ENCODE assay signal across 14 cellular contexts in the genomic region with DNA sequence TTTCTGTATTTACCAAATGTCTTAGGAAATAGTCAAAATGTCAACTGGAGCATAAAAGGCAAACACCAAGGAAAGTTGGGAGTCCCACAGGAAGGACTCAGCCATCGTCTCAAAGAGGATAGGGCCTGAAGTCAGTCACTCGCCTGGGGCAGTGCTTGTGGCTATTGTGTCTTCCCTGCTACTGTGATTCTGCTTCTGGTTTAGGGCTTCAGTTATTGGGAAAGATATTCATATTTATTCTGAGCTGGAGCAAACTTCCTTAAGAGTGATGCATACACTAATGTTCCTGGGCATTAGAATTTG.
DNase-seq lines count a peak whose midpoint lies in the region; ATAC-seq and TF ChIP-seq lines count a peak whose summit lies in the region.
"Had no signal": no experiment of that assay in that cellular context is flagged by ENCODE, and none has a peak within 500 bp of the region (broad histone marks: within the 10 kb centered on the region; RNA-seq: fewer than 3 reads in every experiment).

No MANE protein-coding gene starts in this region.

- H3K4me1 Mint-ChIP-seq in Calu3 (ENCODE audit: low read depth, unreplicated experiment) (peaks cover 35% of the 10 kb centered on the region), HFFc6 (ENCODE audit: low read depth) (peaks cover 53% of the 10 kb centered on the region)
- H3K4me1 Mint-ChIP-seq: activated naive CD4-positive, alpha-beta T cell treated with anti-CD3 and anti-CD28 coated beads, Interleukin-2, amount 10 ng/mL, durations not matched to agents 7 days and 5 days had no signal

- H3K4me3 Mint-ChIP-seq in Calu3 (ENCODE audit: low read depth, unreplicated experiment) (no peak overlapping the region), HFFc6 (no peak overlapping the region)
- H3K4me3 Mint-ChIP-seq: activated naive CD4-positive, alpha-beta T cell treated with anti-CD3 and anti-CD28 coated beads, Interleukin-2, amount 10 ng/mL, durations not matched to agents 7 days and 5 days; stimulated activated naive CD8-positive, alpha-beta T cell treated with anti-CD3 and anti-CD28 coated beads, Interleukin-15, Interleukin-2, amounts not matched to agents 100 ng/mL and 50 ng/mL, for 24 hours; T-helper 1 cell treated with Interleukin-12 subunit alpha and Interleukin-12 subunit beta and Interleukin-4 antibody, amounts not matched to agents 30 μg/mL and 1 μg/mL, for 36 hours had no signal

- TF ChIP-seq CTCF in Calu3 (IDR thresholded peaks at IDR 0.05; ENCODE audit: unreplicated experiment) (peak; percentile 14), HFFc6 (IDR thresholded peaks at IDR 0.05) (peak; percentile 28), RWPE2 (IDR thresholded peaks at IDR 0.05; ENCODE audit: poor library complexity, severe bottlenecking) (peak; percentile 61)

- H3K4me3 ChIP-seq in RWPE2 (ENCODE audit: severe bottlenecking), result no peak overlapping the region
- H3K4me3 ChIP-seq: dorsolateral prefrontal cortex, pancreas had no signal

- no peak overlapping the region for H3K27ac ChIP-seq in RWPE2 (ENCODE audit: poor library complexity, severe bottlenecking)
- H3K27ac ChIP-seq: dorsolateral prefrontal cortex, pancreas had no signal

- CTCF ChIA-PET in Calu3 (lab: Charles Lee), result no interaction called here

- H3K27ac Mint-ChIP-seq in Calu3 (ENCODE audit: unreplicated experiment) (no peak overlapping the region), HFFc6 (no peak overlapping the region)
- H3K27ac Mint-ChIP-seq: activated naive CD4-positive, alpha-beta T cell treated with anti-CD3 and anti-CD28 coated beads, Interleukin-2, amount 10 ng/mL, durations not matched to agents 7 days and 5 days; stimulated activated naive CD8-positive, alpha-beta T cell treated with anti-CD3 and anti-CD28 coated beads, Interleukin-15, Interleukin-2, amounts not matched to agents 100 ng/mL and 50 ng/mL, for 24 hours; T-helper 1 cell treated with Interleukin-12 subunit alpha and Interleukin-12 subunit beta and Interleukin-4 antibody, amounts not matched to agents 30 μg/mL and 1 μg/mL, for 36 hours had no signal

- H3K9me3 ChIP-seq in RWPE2 (ENCODE audit: severe bottlenecking), result no peaks in the 10 kb centered on the region
- H3K9me3 ChIP-seq: pancreas had no signal

- no peaks in the 10 kb centered on the region for H3K4me1 ChIP-seq in RWPE2 (ENCODE audit: insufficient read depth, poor library complexity, severe bottlenecking)
- H3K4me1 ChIP-seq: pancreas had no signal

- no peaks in the 10 kb centered on the region for H3K36me3 ChIP-seq in RWPE2 (ENCODE audit: low read depth)
- H3K36me3 ChIP-seq: pancreas had no signal

- H3K36me3 Mint-ChIP-seq in Calu3 (ENCODE audit: insufficient read depth, unreplicated experiment) (no peaks in the 10 kb centered on the region), HFFc6 (ENCODE audit: low read depth) (no peaks in the 10 kb centered on the region)
- H3K36me3 Mint-ChIP-seq: activated naive CD4-positive, alpha-beta T cell treated with anti-CD3 and anti-CD28 coated beads, Interleukin-2, amount 10 ng/mL, durations not matched to agents 7 days and 5 days had no signal

- intact Hi-C loops in Calu3 (cut with micrococcal nuclease; ENCODE audit: unreplicated experiment), result loop anchor here (1.0 to 5.0 kb wide), 4 partner anchors 121 to 493 kb away; no protein-coding TSS in a partner anchor

- ATAC-seq in GM19351 (IDR thresholded peaks at IDR 0.05; ENCODE audit: unreplicated experiment) (peak; percentile 25), RWPE2 (ENCODE audit: low read depth) (no peak), HG02759 (IDR thresholded peaks at IDR 0.05; ENCODE audit: unreplicated experiment) (no peak)

- no peaks in the 10 kb centered on the region for H3K27me3 Mint-ChIP-seq in Calu3 (ENCODE audit: unreplicated experiment)
- H3K27me3 Mint-ChIP-seq in HFFc6 (ENCODE audit: insufficient read depth), result peaks cover 1% of the 10 kb centered on the region; the same call in 1 of the 2 replicates
- H3K27me3 Mint-ChIP-seq: activated naive CD4-positive, alpha-beta T cell treated with anti-CD3 and anti-CD28 coated beads, Interleukin-2, amount 10 ng/mL, durations not matched to agents 7 days and 5 days; stimulated activated naive CD8-positive, alpha-beta T cell treated with anti-CD3 and anti-CD28 coated beads, Interleukin-15, Interleukin-2, amounts not matched to agents 100 ng/mL and 50 ng/mL, for 24 hours had no signal

- BruUV-seq in Calu3 (replicated peaks; lab: Mats Ljungman, UMichigan), result no TSS peak

- DNase-seq in Calu3 (no peak), HFFc6 (no peak), RWPE2 (ENCODE audit: low spot score) (no peak), T-helper 9 cell (no peak), GOT3 (lab: John Stamatoyannopoulos, UW) (no peak), activated T-cell treated with anti-CD3 and anti-CD28 coated beads for 4 hours (no peak)
- DNase-seq: activated CD8-positive, alpha-beta memory T cell treated with anti-CD3 and anti-CD28 coated beads, Interleukin-2, amount 50 U/mL, for 4 hours had no signal

- no peaks in the 10 kb centered on the region for H3K9me3 Mint-ChIP-seq in Calu3 (ENCODE audit: low read depth, unreplicated experiment)
- H3K9me3 Mint-ChIP-seq in HFFc6, result no peaks in the 10 kb centered on the region; the same call in 1 of the 2 replicates
- H3K9me3 Mint-ChIP-seq: activated naive CD4-positive, alpha-beta T cell treated with anti-CD3 and anti-CD28 coated beads, Interleukin-2, amount 10 ng/mL, durations not matched to agents 7 days and 5 days; stimulated activated naive CD8-positive, alpha-beta T cell treated with anti-CD3 and anti-CD28 coated beads, Interleukin-15, Interleukin-2, amounts not matched to agents 100 ng/mL and 50 ng/mL, for 24 hours; T-helper 1 cell treated with Interleukin-12 subunit alpha and Interleukin-12 subunit beta and Interleukin-4 antibody, amounts not matched to agents 30 μg/mL and 1 μg/mL, for 36 hours had no signal

- no peaks in the 10 kb centered on the region for H3K27me3 ChIP-seq in RWPE2 (ENCODE audit: insufficient read depth, poor library complexity, severe bottlenecking)
- H3K27me3 ChIP-seq: dorsolateral prefrontal cortex, pancreas had no signal
